ENCODE assay signal across 21 cellular contexts in the genomic region with DNA sequence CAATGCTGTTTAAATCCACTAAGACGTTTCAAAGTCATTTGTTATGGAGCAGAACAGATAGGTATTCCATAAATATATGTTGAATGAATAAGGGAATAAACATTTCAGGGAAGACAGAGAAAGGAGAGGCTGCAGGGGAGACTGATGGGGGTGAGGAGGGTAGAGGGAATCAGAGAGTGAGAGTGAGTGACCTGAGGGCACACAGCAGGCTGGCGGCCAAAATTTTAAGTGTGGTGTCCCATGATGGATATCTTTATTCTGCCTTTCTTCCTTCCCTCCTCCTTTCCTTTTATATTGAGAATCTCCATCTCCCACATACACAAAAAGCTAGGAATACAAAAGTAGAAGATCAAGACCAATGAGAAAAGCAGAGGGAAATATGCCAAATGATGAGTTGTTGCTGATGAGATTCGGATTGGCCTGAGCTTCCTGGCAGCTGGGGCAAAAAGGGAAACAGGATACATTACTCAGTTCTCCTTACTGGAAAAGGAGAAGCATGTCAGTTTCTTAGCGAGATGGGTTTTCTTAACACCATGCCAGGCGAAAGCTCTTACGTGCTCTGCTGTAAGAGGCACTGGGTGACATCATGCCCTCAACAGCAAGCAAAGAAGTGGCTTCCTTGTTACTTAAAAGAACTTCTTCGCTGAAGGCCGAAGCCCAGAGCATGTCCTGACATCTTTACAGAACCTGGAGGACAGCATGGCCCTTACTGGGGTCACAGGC. TPM values are rescaled to one million over a fixed set of nuclear protein-coding genes. Genes with fewer than 3 reads are reported as not detected.
DNase-seq lines count a peak whose midpoint lies in the region; ATAC-seq and FAIRE-seq lines count a peak whose summit lies in the region.
"Had no signal": no experiment of that assay in that cellular context is flagged by ENCODE, and none has a peak within 500 bp of the region (broad histone marks: within the 10 kb centered on the region; RNA-seq: fewer than 3 reads in every experiment).

No MANE protein-coding gene starts in this region.

- H3K27ac ChIP-seq in right cardiac atrium (ENCODE audit: low read length), result no peak overlapping the region
- H3K27ac ChIP-seq: psoas muscle had no signal

- FAIRE-seq in GM18507 (lab: Jason Lieb, UNC), result peak; percentile 38
- FAIRE-seq: frontal cortex, urothelium cell line had no signal

- no peaks in the 10 kb centered on the region for H3K9me3 ChIP-seq in right cardiac atrium (ENCODE audit: control insufficient read depth, low read length)
- H3K9me3 ChIP-seq: psoas muscle had no signal

- 66% methylated on average over 8 of the region's 8 CpGs for WGBS in right cardiac atrium

- H3K4me1 ChIP-seq in right cardiac atrium (ENCODE audit: control insufficient read depth, insufficient read depth, low read length), result no peaks in the 10 kb centered on the region
- H3K4me1 ChIP-seq: psoas muscle had no signal

- intact Hi-C loops in right cardiac atrium (cut with DNase I), result no loop called here

- peak; percentile 13 to 49 for ATAC-seq in right cardiac atrium
- ATAC-seq: GM23338, psoas muscle had no signal

- no peak overlapping the region for H3K4me3 ChIP-seq in right cardiac atrium (ENCODE audit: low read length)
- H3K4me3 ChIP-seq: dorsolateral prefrontal cortex, GM23338, psoas muscle had no signal

- DNase-seq in Ammon's horn (ENCODE audit: low spot score) (peak; percentile 27), GM18507 (ENCODE audit: extremely low spot score, insufficient read length, low read depth) (no peak), SKM-1 treated with dmso at 0.1 percent for 144 hours (lab: John Stamatoyannopoulos, UW; ENCODE audit: unreplicated experiment) (peak; percentile 73), right cardiac atrium (peak in 1 of 3 donors; percentile 40), NCI-H82 treated with DMSO at 0.1 percent for 48 hours (lab: John Stamatoyannopoulos, UW; ENCODE audit: unreplicated experiment) (no peak), NCI-H2029 treated with DMSO at 0.1 percent for 48 hours (lab: John Stamatoyannopoulos, UW) (no peak), NCI-H1092 treated with DMSO at 0.1 percent for 48 hours (lab: John Stamatoyannopoulos, UW) (no peak)
- no peak for DNase-seq in activated CD4-positive, alpha-beta T cell treated with anti-CD3 and anti-CD28 coated beads, Interleukin-2, amount 50 U/mL, for 4 hours
- DNase-seq: activated CD4-positive, alpha-beta T cell treated with anti-CD3 and anti-CD28 coated beads for 4 hours; activated T-cell treated with anti-CD3 and anti-CD28 coated beads, Interleukin-2, amount 50 U/mL, for 48 hours; amniotic stem cell; DND-41; dorsolateral prefrontal cortex; immature natural killer cell; Karpas-422; NCI-H2107; psoas muscle; stimulated activated CD4-positive, alpha-beta T cell treated with anti-CD3 and anti-CD28 coated beads, Interleukin-2, amount 100 ng/mL, for 48 hours had no signal

- H3K27me3 ChIP-seq in right cardiac atrium (ENCODE audit: control insufficient read depth, insufficient read depth), result no peaks in the 10 kb centered on the region

RNA-seq across cellular contexts. Expression of a gene that starts 11.2 kb away (rescaled TPM):
- total RNA-seq in right cardiac atrium, result 1 to 10 TPM; 5.1 to 7.0 (median 5.9) TPM
- polyA plus RNA-seq in right cardiac atrium, result 2.6 TPM
- total RNA-seq: GM23338 had no signal
- polyA plus RNA-seq: GM23338 had no signal

RNA-seq across cellular contexts. Expression of a gene that starts 27.0 kb away (rescaled TPM):
- 1 to 10 TPM; 3.6 to 8.6 (median 5.7) TPM for total RNA-seq in right cardiac atrium
- polyA plus RNA-seq in right cardiac atrium, result 1.8 TPM

RNA-seq across cellular contexts. Expression of a gene that starts 58.8 kb away (rescaled TPM):
- total RNA-seq in right cardiac atrium, result not detected
- not detected for polyA plus RNA-seq in right cardiac atrium
- total RNA-seq: psoas muscle had no signal
- polyA plus RNA-seq: GM23338, immature natural killer cell had no signal

Comparison
In these comparisons a context has a peak if more than half of its experiments do, and no peak if none do; other contexts are left out.
1. DNase-seq: peak in Ammon's horn (single experiment) and SKM-1 treated with dmso at 0.1 percent for 144 hours (single experiment); none in GM18507 (single experiment), NCI-H82 treated with DMSO at 0.1 percent for 48 hours (single experiment), NCI-H2029 treated with DMSO at 0.1 percent for 48 hours (single experiment), NCI-H1092 treated with DMSO at 0.1 percent for 48 hours (single experiment) and activated CD4-positive, alpha-beta T cell treated with anti-CD3 and anti-CD28 coated beads, Interleukin-2, amount 50 U/mL, for 4 hours (0 of 2).